ENCODE assay signal across 9 cellular contexts in the genomic region with DNA sequence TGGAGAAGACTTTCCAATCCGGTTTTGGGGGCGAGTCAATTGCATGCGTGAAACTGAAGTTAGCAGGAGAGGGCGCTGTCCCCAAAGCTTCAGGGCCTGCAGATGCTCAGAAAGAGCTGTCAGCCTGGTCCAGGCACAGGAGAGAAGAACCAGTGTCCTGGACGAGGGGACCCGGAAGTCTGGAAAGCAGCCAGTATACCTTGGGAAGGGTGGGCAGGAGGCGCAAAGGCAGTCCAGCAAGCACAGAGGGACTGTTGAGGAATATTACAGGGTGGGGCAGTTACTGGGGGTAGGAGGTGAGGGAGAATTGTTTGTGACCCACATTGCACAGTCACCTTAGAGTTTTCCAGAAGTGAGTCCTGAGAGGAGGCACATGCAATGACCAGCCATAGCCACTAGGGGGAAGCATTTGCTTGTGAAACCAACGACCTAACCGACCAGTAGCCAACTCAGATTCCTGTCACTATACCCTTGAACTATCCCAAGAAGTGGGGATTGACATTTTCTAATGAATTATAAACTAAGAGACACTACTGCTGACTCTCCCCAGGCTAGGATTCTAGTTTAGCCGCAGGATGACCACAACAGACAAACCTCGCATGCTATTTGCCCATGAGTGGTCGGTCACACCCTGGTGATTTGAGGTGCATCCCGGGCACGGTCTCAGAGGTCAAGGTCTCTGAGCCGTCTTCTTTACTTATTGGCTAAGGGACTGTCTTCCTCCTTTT.
DNase-seq lines count a peak whose midpoint lies in the region; ATAC-seq and TF ChIP-seq lines count a peak whose summit lies in the region.
"Had no signal": no experiment of that assay in that cellular context is flagged by ENCODE, and none has a peak within 500 bp of the region (broad histone marks: within the 10 kb centered on the region; RNA-seq: fewer than 3 reads in every experiment).

No MANE protein-coding gene starts in this region.

- H3K79me2 ChIP-seq in GM23338 (replicated peaks; ENCODE audit: insufficient read depth) (no peaks in the 10 kb centered on the region), Karpas-422 (ENCODE audit: low read length) (no peaks in the 10 kb centered on the region)

- H3K4me1 Mint-ChIP-seq in GM23338 (no peaks in the 10 kb centered on the region), glutamatergic neuron (ENCODE audit: low read depth, unreplicated experiment) (no peaks in the 10 kb centered on the region)

- H3K4me1 ChIP-seq in GM23338 (ENCODE audit: insufficient read depth), result no peaks in the 10 kb centered on the region
- no peaks in the 10 kb centered on the region for H3K4me1 ChIP-seq in Karpas-422 (ENCODE audit: low read length)
- no peaks in the 10 kb centered on the region for H3K4me1 ChIP-seq in RWPE2 (ENCODE audit: insufficient read depth, poor library complexity, severe bottlenecking)
- H3K4me1 ChIP-seq in uterus, result no peaks in the 10 kb centered on the region

- H3K4me3 Mint-ChIP-seq in GM23338, result peak overlapping the region; percentile 34; the same call in 1 of the 3 replicates
- H3K4me3 Mint-ChIP-seq in glutamatergic neuron (ENCODE audit: unreplicated experiment), result no peak overlapping the region
- H3K4me3 Mint-ChIP-seq: stimulated activated naive CD8-positive, alpha-beta T cell treated with anti-CD3 and anti-CD28 coated beads, Interleukin-15, Interleukin-2, amounts not matched to agents 100 ng/mL and 50 ng/mL, for 24 hours had no signal

- TF ChIP-seq CTCF in GM23338 (conservative IDR thresholded peaks at IDR 0.05; ENCODE audit: low read depth in 2 of 2) (peak; percentile 88 to 90), RWPE2 (IDR thresholded peaks at IDR 0.05; ENCODE audit: poor library complexity, severe bottlenecking) (peak; percentile 91), glutamatergic neuron (IDR thresholded peaks at IDR 0.05; ENCODE audit: partially characterized antibody, unreplicated experiment) (peak; percentile 97), uterus (IDR thresholded peaks at IDR 0.05) (peak; percentile 84 to 92 (median 88))

- TF ChIP-seq POLR2A in uterus (IDR thresholded peaks at IDR 0.05), result no peak

- H3K4me3 ChIP-seq in GM23338 (no peak overlapping the region), Karpas-422 (ENCODE audit: low read length) (no peak overlapping the region), RWPE2 (ENCODE audit: severe bottlenecking) (no peak overlapping the region), uterus (no peak overlapping the region)

- peak overlapping the region; percentile 17; the same call in 1 of the 2 replicates for H3K9ac ChIP-seq in Karpas-422 (ENCODE audit: low read length)

- H4K20me1 ChIP-seq in GM23338 (replicated peaks; ENCODE audit: insufficient read depth), result no peaks in the 10 kb centered on the region
- H4K20me1 ChIP-seq in Karpas-422 (ENCODE audit: insufficient read depth, low read depth, low read length), result no peaks in the 10 kb centered on the region

- H3K27ac ChIP-seq in GM23338 (ENCODE audit: low read depth) (no peak overlapping the region), Karpas-422 (ENCODE audit: low read length) (no peak overlapping the region), RWPE2 (ENCODE audit: poor library complexity, severe bottlenecking) (no peak overlapping the region), uterus (no peak overlapping the region)

- H2AFZ ChIP-seq in GM23338 (peak overlapping the region; percentile 43; the same call in 1 of the 2 replicates), Karpas-422 (ENCODE audit: low read length) (peak overlapping the region; percentile 83; the same call in 1 of the 2 replicates)

- H3K27ac Mint-ChIP-seq in GM23338, result peak overlapping the region; percentile 71; the same call in 1 of the 2 replicates
- H3K27ac Mint-ChIP-seq in glutamatergic neuron (ENCODE audit: unreplicated experiment), result no peak overlapping the region
- H3K27ac Mint-ChIP-seq: stimulated activated naive CD8-positive, alpha-beta T cell treated with anti-CD3 and anti-CD28 coated beads, Interleukin-15, Interleukin-2, amounts not matched to agents 100 ng/mL and 50 ng/mL, for 24 hours had no signal

- H3K36me3 ChIP-seq in GM23338 (ENCODE audit: insufficient read depth), result no peaks in the 10 kb centered on the region
- H3K36me3 ChIP-seq in Karpas-422 (ENCODE audit: insufficient read depth, low read length), result no peaks in the 10 kb centered on the region
- no peaks in the 10 kb centered on the region for H3K36me3 ChIP-seq in RWPE2 (ENCODE audit: low read depth)
- H3K36me3 ChIP-seq in uterus, result no peaks in the 10 kb centered on the region

- no peak overlapping the region for H3K4me2 ChIP-seq in GM23338
- H3K4me2 ChIP-seq in Karpas-422 (ENCODE audit: low read depth, low read length, poor library complexity, severe bottlenecking), result peak overlapping the region; percentile 39

- DNase-seq in GM04504 (ENCODE audit: low read depth) (peak; percentile 66), GM23338 (ENCODE audit: low spot score) (peak; percentile 88), Karpas-422 (peak; percentile 92), RWPE2 (ENCODE audit: low spot score) (no peak), glutamatergic neuron (peak; percentile 87), pons (ENCODE audit: low spot score) (peak; percentile 83), uterus (peak; percentile 82 to 85)
- peak; percentile 2 to 37 (median 28) for DNase-seq in activated naive CD4-positive, alpha-beta T cell (lab: John Stamatoyannopoulos, UW)

- H3K9me2 ChIP-seq in GM23338 (ENCODE audit: insufficient read depth) (no peaks in the 10 kb centered on the region), Karpas-422 (replicated peaks; ENCODE audit: insufficient read depth, low read length) (no peaks in the 10 kb centered on the region)

- intact Hi-C loops in uterus (cut with DNase I; ENCODE audit: low total_unique reads), result loop anchor here (10.0 kb wide), 1 partner anchor 1477 kb away; no protein-coding TSS in a partner anchor

- ATAC-seq in GM23338, result peak; percentile 95
- peak; percentile 84 for ATAC-seq in RWPE2 (ENCODE audit: low read depth)

- H3F3A ChIP-seq in GM23338 (replicated peaks; ENCODE audit: low read depth), result no peaks in the 10 kb centered on the region

- no peaks in the 10 kb centered on the region for H3K9me3 ChIP-seq in Karpas-422 (ENCODE audit: low read length)
- no peaks in the 10 kb centered on the region for H3K9me3 ChIP-seq in RWPE2 (ENCODE audit: severe bottlenecking)
- no peaks in the 10 kb centered on the region for H3K9me3 ChIP-seq in uterus

- H3K9me3 Mint-ChIP-seq in GM23338 (no peaks in the 10 kb centered on the region), glutamatergic neuron (ENCODE audit: unreplicated experiment) (no peaks in the 10 kb centered on the region)
- H3K9me3 Mint-ChIP-seq: stimulated activated naive CD8-positive, alpha-beta T cell treated with anti-CD3 and anti-CD28 coated beads, Interleukin-15, Interleukin-2, amounts not matched to agents 100 ng/mL and 50 ng/mL, for 24 hours had no signal

- H3K36me3 Mint-ChIP-seq in GM23338 (ENCODE audit: low read depth), result no peaks in the 10 kb centered on the region
- no peaks in the 10 kb centered on the region for H3K36me3 Mint-ChIP-seq in glutamatergic neuron (ENCODE audit: unreplicated experiment)

- H3K27me3 Mint-ChIP-seq in GM23338 (ENCODE audit: insufficient read depth, low read depth, poor library complexity), result peaks cover 6% of the 10 kb centered on the region
- H3K27me3 Mint-ChIP-seq in glutamatergic neuron (ENCODE audit: unreplicated experiment), result no peaks in the 10 kb centered on the region

- H3K27me3 ChIP-seq in GM23338 (ENCODE audit: insufficient read depth) (no peaks in the 10 kb centered on the region), Karpas-422 (ENCODE audit: low read length) (no peaks in the 10 kb centered on the region), RWPE2 (ENCODE audit: insufficient read depth, poor library complexity, severe bottlenecking) (no peaks in the 10 kb centered on the region), uterus (no peaks in the 10 kb centered on the region)
